8 cellular contexts compared by ENCODE assay signal in the genomic region with DNA sequence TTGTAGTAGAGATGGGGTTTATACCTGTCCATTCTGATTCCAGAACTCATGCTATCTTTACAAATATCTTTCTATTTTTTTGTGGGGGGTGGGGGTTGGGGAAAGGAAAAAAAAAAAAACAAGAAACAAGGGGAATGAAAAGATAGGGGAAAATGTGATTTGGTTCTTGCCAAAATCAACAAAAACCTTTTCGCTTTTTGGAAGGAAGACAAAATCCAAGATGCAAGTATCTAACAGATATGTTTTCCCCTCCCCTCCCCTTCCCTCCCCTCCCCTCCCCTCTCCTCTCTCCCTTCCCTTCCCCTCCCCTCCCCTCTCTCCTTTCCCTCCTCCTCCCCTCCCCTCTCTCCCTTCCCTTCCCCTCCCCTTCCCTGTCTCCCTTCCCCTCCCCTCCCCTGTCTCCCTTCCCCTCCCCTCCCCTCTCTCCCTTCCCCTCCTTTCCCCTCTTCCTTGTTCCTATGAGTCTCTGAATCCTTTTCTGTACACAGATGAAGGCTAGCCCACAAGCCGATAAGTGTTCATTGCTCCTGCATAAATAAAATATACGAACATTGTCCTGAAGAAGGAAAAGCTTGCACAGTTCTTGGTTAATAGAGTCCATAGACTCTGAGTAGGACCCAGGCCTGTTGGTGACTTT.
"Had no signal": no experiment of that assay in that cellular context is flagged by ENCODE, and none has a peak within 500 bp of the region (broad histone marks: within the 10 kb centered on the region; RNA-seq: fewer than 3 reads in every experiment).

No MANE protein-coding gene starts in this region.

- FAIRE-seq: G401.6, GM12878, GM12891, GM12892, GM18507, GM19239 had no signal

- H3K4me3 ChIP-seq: GM12878 had no signal

- ATAC-seq: GM12878 had no signal

- DNase-seq: GDM1, GF-D8 had no signal
